In the genomic region with DNA sequence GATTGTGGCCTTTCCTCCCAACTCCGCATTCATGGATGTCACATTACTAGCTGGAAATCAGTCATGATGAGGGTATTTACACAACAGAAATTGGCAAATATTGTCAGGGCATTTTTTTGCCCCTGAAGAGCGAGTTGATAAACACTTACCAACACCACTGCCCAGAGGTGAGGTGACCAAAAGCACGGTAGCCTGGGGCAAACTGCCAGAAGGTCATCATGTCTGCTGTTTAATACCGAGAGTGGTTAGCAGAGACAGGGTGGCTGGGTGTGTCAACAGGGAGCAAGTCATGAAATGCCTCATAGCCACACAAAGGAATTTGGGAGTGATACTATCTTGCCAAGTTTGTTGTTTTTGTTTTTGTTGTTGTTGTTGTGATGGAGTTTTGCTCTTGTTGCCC, we compare ENCODE assay signal across 15 cellular contexts. TPM values are rescaled to one million over a fixed set of nuclear protein-coding genes. Genes with fewer than 3 reads are reported as not detected.
A peak's percentile ranks its signal among the peaks of the same experiment; 100 is the strongest.
DNase-seq lines count a peak whose midpoint lies in the region; ATAC-seq lines count a peak whose summit lies in the region.
"Had no signal": no experiment of that assay in that cellular context is flagged by ENCODE, and none has a peak within 500 bp of the region (broad histone marks: within the 10 kb centered on the region; RNA-seq: fewer than 3 reads in every experiment).

No MANE protein-coding gene starts in this region.

- H3K27me3 ChIP-seq in aorta (ENCODE audit: control insufficient read depth in 1 of 2, insufficient read depth in 2 of 2, low read length in 1 of 2): no peaks in the 10 kb centered on the region

- ATAC-seq in HG02571 (IDR thresholded peaks at IDR 0.05; ENCODE audit: unreplicated experiment): no peak
- no peak for ATAC-seq in aorta (ENCODE audit: low FRiP score)

- WGBS in aorta, 2 donors: 91 to 93% methylated on average over 4 of the region's 4 CpGs

- peaks cover 0 to 6% of the 10 kb centered on the region in 2 donors for H3K4me1 ChIP-seq in aorta (ENCODE audit: control insufficient read depth in 1 of 2, insufficient read depth in 2 of 2, low read length in 2 of 2)

- H3K4me3 ChIP-seq in aorta (ENCODE audit: low read length in 2 of 2): no peak overlapping the region
- H3K4me3 ChIP-seq: SK-N-MC had no signal

- H3K9me3 ChIP-seq in aorta (ENCODE audit: control insufficient read depth, low read length): no peaks in the 10 kb centered on the region

- intact Hi-C loops in aorta (cut with DNase I): no loop called here

- no peaks in the 10 kb centered on the region for H3K36me3 ChIP-seq in aorta (ENCODE audit: control insufficient read depth in 1 of 2, insufficient read depth in 2 of 2, low read length in 1 of 2)

- DNase-seq in NCI-H748 (lab: John Stamatoyannopoulos, UW; ENCODE audit: unreplicated experiment) (peak; percentile 12), NCI-H748 treated with DMSO at 0.1 percent for 48 hours (lab: John Stamatoyannopoulos, UW) (no peak), NCI-H774 (lab: John Stamatoyannopoulos, UW) (peak; percentile 36), kidney tubule cell (ENCODE audit: low spot score) (peak; percentile 16), renal cortical epithelial cell (ENCODE audit: low read depth) (peak; percentile 11), NCI-H1092 treated with DMSO at 0.1 percent for 48 hours (lab: John Stamatoyannopoulos, UW) (no peak), aorta (no peak)
- DNase-seq: Kasumi-1; NCI-H1105; NCI-H2107; NCI-H524; NK-92 treated with Interleukin-12 subunit alpha and Interleukin-12 subunit beta, amount 100 ng/mL, for 24 hours; SHP77 had no signal

- H3K27ac ChIP-seq in aorta (ENCODE audit: low read depth in 1 of 2, low read length in 2 of 2): no peak overlapping the region
- H3K27ac ChIP-seq: SK-N-MC had no signal

RNA-seq across cellular contexts. Expression of a gene that starts 37.0 kb away (rescaled TPM):
- 11.1 and 37.9 TPM in 2 replicates for total RNA-seq in renal cortical epithelial cell
- 10 to 100 TPM; 42.7 to 43.6 TPM for total RNA-seq in aorta
- polyA plus RNA-seq in aorta: 10 to 100 TPM; 11.1 to 12.4 TPM

Comparison
In these comparisons a context has a peak if more than half of its experiments do, and no peak if none do; other contexts are left out.
1. DNase-seq: peak in NCI-H748 (single experiment), NCI-H774 (single experiment), kidney tubule cell (single experiment) and renal cortical epithelial cell (single experiment); none in NCI-H748 treated with DMSO at 0.1 percent for 48 hours (single experiment), NCI-H1092 treated with DMSO at 0.1 percent for 48 hours (single experiment) and aorta (0 of 2).